16 cellular contexts compared by ENCODE assay signal in genomic region chr11:115776916-115777315, GRCh38.
DNase-seq lines count a peak whose midpoint lies in the region; ATAC-seq and TF ChIP-seq lines count a peak whose summit lies in the region.
"Had no signal": no experiment of that assay in that cellular context is flagged by ENCODE, and none has a peak within 500 bp of the region (broad histone marks: within the 10 kb centered on the region; RNA-seq: fewer than 3 reads in every experiment).

No MANE protein-coding gene starts in this region.

- no peaks in the 10 kb centered on the region for H3K79me2 ChIP-seq in smooth muscle cell (ENCODE audit: low read depth)

- H3K4me3 ChIP-seq in HEK293 (ENCODE audit: low read depth, low read length) = no peak overlapping the region
- no peak overlapping the region for H3K4me3 ChIP-seq in fibroblast of villous mesenchyme (ENCODE audit: low read depth, low read length)
- no peak overlapping the region for H3K4me3 ChIP-seq in right atrium auricular region
- H3K4me3 ChIP-seq in smooth muscle cell = no peak overlapping the region
- no peak overlapping the region for H3K4me3 ChIP-seq in body of pancreas
- H3K4me3 ChIP-seq: BLaER1 treated with 17β-estradiol and CSF1 and Interleukin-3, amounts not matched to agents 10 nM and 100 nM had no signal

- no peak overlapping the region for H3K27ac ChIP-seq in HEK293 (ENCODE audit: extremely low read depth, low read depth, low read length)
- peak overlapping the region; percentile 36 to 45 for H3K27ac ChIP-seq in right atrium auricular region
- H3K27ac ChIP-seq in smooth muscle cell (ENCODE audit: low read depth) = peak overlapping the region; percentile 77
- no peak overlapping the region for H3K27ac ChIP-seq in body of pancreas
- H3K27ac ChIP-seq: BLaER1 treated with 17β-estradiol and CSF1 and Interleukin-3, amounts not matched to agents 10 nM and 100 nM had no signal

- TF ChIP-seq POLR2A in body of pancreas (IDR thresholded peaks at IDR 0.05) = no peak

- H3K27me3 ChIP-seq in right atrium auricular region (no peaks in the 10 kb centered on the region), smooth muscle cell (ENCODE audit: low read depth) (no peaks in the 10 kb centered on the region), body of pancreas (no peaks in the 10 kb centered on the region)
- H3K27me3 ChIP-seq: BLaER1 treated with 17β-estradiol and CSF1 and Interleukin-3, amounts not matched to agents 10 nM and 100 nM had no signal

- H2AFZ ChIP-seq in smooth muscle cell (ENCODE audit: low read depth) = peak overlapping the region; percentile 48

- CTCF ChIA-PET in HEK293 (lab: Yijun Ruan, JAX) = no interaction called here

- intact Hi-C loops in body of pancreas (cut with DNase I) = no loop called here

- no peaks in the 10 kb centered on the region for H3K4me1 ChIP-seq in HEK293 (ENCODE audit: control insufficient read depth, insufficient read depth, low read length)
- no peaks in the 10 kb centered on the region for H3K4me1 ChIP-seq in right atrium auricular region
- H3K4me1 ChIP-seq in smooth muscle cell (ENCODE audit: low read depth) = peaks cover 17% of the 10 kb centered on the region
- H3K4me1 ChIP-seq in body of pancreas = no peaks in the 10 kb centered on the region
- H3K4me1 ChIP-seq: BLaER1 treated with 17β-estradiol and CSF1 and Interleukin-3, amounts not matched to agents 10 nM and 100 nM had no signal

- H3F3A ChIP-seq in smooth muscle cell (ENCODE audit: low read depth) = peaks cover 19% of the 10 kb centered on the region

- POLR2A ChIA-PET in HEK293 (lab: Yijun Ruan, JAX) = no interaction called here

- no peaks in the 10 kb centered on the region for H3K36me3 ChIP-seq in HEK293 (ENCODE audit: control insufficient read depth in 2 of 2, insufficient read depth in 1 of 2, low read length in 2 of 2)
- H3K36me3 ChIP-seq in right atrium auricular region = no peaks in the 10 kb centered on the region
- no peaks in the 10 kb centered on the region for H3K36me3 ChIP-seq in smooth muscle cell (ENCODE audit: low read depth)
- H3K36me3 ChIP-seq in body of pancreas (replicated peaks in 1 of 2; ENCODE audit: insufficient read depth in 1 of 2, low read depth in 2 of 2) = no peaks in the 10 kb centered on the region
- H3K36me3 ChIP-seq: BLaER1 treated with 17β-estradiol and CSF1 and Interleukin-3, amounts not matched to agents 10 nM and 100 nM had no signal

- TF ChIP-seq CTCF in HEK293 (tag by site-specific recombination; IDR thresholded peaks at IDR 0.05) (no peak), fibroblast of villous mesenchyme (IDR thresholded peaks at IDR 0.05; ENCODE audit: insufficient read depth, low read depth, low read length) (no peak), right atrium auricular region (IDR thresholded peaks at IDR 0.05) (no peak), smooth muscle cell (IDR thresholded peaks at IDR 0.05; ENCODE audit: borderline replicate concordance, insufficient read depth, poor library complexity, severe bottlenecking) (no peak), body of pancreas (IDR thresholded peaks at IDR 0.05) (no peak)

- 39% methylated on average over 6 of the region's 6 CpGs for WGBS in smooth muscle cell (ENCODE audit: low lambda C conversion rate)
- 80% methylated on average over 4 to 6 of the region's 6 CpGs for WGBS in body of pancreas, 2 donors

- peak overlapping the region; percentile 72 for H3K4me2 ChIP-seq in smooth muscle cell
- H3K4me2 ChIP-seq: BLaER1 treated with 17β-estradiol and CSF1 and Interleukin-3, amounts not matched to agents 10 nM and 100 nM had no signal

- ATAC-seq in body of pancreas (no peak), HG02678 (IDR thresholded peaks at IDR 0.05; ENCODE audit: unreplicated experiment) (no peak), HG02884 (IDR thresholded peaks at IDR 0.05; ENCODE audit: unreplicated experiment) (no peak)
- ATAC-seq: Panc1 had no signal

- H3K9ac ChIP-seq in smooth muscle cell (ENCODE audit: low read depth) = no peak overlapping the region
- H3K9ac ChIP-seq: BLaER1 treated with 17β-estradiol and CSF1 and Interleukin-3, amounts not matched to agents 10 nM and 100 nM had no signal

- H3K9me3 ChIP-seq in HEK293 (ENCODE audit: control insufficient read depth, insufficient read depth, low read depth, low read length) = no peaks in the 10 kb centered on the region
- no peaks in the 10 kb centered on the region for H3K9me3 ChIP-seq in right atrium auricular region
- H3K9me3 ChIP-seq in smooth muscle cell (replicated peaks; ENCODE audit: low read depth) = no peaks in the 10 kb centered on the region
- H3K9me3 ChIP-seq in body of pancreas = no peaks in the 10 kb centered on the region

- no peaks in the 10 kb centered on the region for H4K20me1 ChIP-seq in smooth muscle cell (ENCODE audit: low read depth)
- H4K20me1 ChIP-seq: BLaER1 treated with 17β-estradiol and CSF1 and Interleukin-3, amounts not matched to agents 10 nM and 100 nM had no signal

- DNase-seq in fibroblast of villous mesenchyme (ENCODE audit: low read depth) = peak; percentile 1
- peak; percentile 69 for DNase-seq in right atrium auricular region (ENCODE audit: low spot score)
- DNase-seq in smooth muscle cell (lab: John Stamatoyannopoulos, UW; ENCODE audit: unreplicated experiment) = no peak
- DNase-seq in body of pancreas = no peak
- DNase-seq: CD8-positive, alpha-beta memory T cell; DMS79; H7; IMR-90; NCI-H1436; NCI-H2029; NCI-H526 treated with DMSO at 0.1 percent for 48 hours had no signal

TF ChIP-seq in HEK293, 187 proteins besides CTCF, POLR2A, EP300 and RAD21:
- TF ChIP-seq ZBTB48 (tag by site-specific recombination; IDR thresholded peaks at IDR 0.05) (no peak), ZFP3 (tag by site-specific recombination; IDR thresholded peaks at IDR 0.05; ENCODE audit: low read depth) (no peak), ZIC2 (tag by site-specific recombination; IDR thresholded peaks at IDR 0.05) (peak; percentile 17; the same call in 1 of the 2 replicates), ZNF146 (tag by site-specific recombination; IDR thresholded peaks at IDR 0.05) (no peak)
- TF ChIP-seq, protein P1, sequence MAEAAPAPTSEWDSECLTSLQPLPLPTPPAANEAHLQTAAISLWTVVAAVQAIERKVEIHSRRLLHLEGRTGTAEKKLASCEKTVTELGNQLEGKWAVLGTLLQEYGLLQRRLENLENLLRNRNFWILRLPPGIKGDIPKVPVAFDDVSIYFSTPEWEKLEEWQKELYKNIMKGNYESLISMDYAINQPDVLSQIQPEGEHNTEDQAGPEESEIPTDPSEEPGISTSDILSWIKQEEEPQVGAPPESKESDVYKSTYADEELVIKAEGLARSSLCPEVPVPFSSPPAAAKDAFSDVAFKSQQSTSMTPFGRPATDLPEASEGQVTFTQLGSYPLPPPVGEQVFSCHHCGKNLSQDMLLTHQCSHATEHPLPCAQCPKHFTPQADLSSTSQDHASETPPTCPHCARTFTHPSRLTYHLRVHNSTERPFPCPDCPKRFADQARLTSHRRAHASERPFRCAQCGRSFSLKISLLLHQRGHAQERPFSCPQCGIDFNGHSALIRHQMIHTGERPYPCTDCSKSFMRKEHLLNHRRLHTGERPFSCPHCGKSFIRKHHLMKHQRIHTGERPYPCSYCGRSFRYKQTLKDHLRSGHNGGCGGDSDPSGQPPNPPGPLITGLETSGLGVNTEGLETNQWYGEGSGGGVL (tag by site-specific recombination; IDR thresholded peaks at IDR 0.05) = no peak

Comparison
In these comparisons a context has a peak if more than half of its experiments do, and no peak if none do; other contexts are left out.
1. H3K27ac ChIP-seq: peak in right atrium auricular region (2 of 2) and smooth muscle cell (single experiment); none in HEK293 (single experiment) and body of pancreas (0 of 4).
2. DNase-seq: peak in fibroblast of villous mesenchyme (single experiment) and right atrium auricular region (single experiment); none in smooth muscle cell (single experiment) and body of pancreas (0 of 4).